ENCODE assay signal across 20 cellular contexts in the genomic region with DNA sequence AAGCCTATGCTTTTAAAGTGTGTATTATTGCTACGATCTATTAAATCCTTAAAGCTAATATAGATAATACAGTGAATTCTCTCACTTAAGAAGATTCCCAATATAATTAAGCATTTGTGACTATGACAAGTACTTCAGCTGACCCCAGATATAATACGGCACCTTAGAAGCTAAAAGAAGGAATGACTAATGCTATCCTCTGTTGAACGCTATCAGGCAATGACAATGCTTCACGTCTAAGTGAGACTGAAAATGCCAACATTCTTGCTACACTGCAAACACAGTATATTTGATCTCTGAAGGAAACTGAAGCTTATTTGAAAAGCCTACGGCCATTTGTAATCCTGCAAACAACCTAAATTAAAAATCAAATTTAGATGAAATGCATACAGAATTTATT.
"Had no signal": no experiment of that assay in that cellular context is flagged by ENCODE, and none has a peak within 500 bp of the region (broad histone marks: within the 10 kb centered on the region; RNA-seq: fewer than 3 reads in every experiment).

No MANE protein-coding gene starts in this region.

- H3K27me3 Mint-ChIP-seq: activated CD8-positive, alpha-beta T cell treated with anti-CD3 and anti-CD28 coated beads for 36 hours; activated naive CD8-positive, alpha-beta T cell treated with anti-CD3 and anti-CD28 coated beads for 36 hours; central memory CD8-positive, alpha-beta T cell; memory B cell; natural killer cell treated with Interleukin-12 subunit alpha and Interleukin-12 subunit beta and Interleukin-15 and Interleukin-18, amount 100 ng/mL, for 72 hours; progenitor cell of endocrine pancreas had no signal

- H3K4me3 Mint-ChIP-seq: activated CD8-positive, alpha-beta T cell treated with anti-CD3 and anti-CD28 coated beads for 36 hours; activated naive CD8-positive, alpha-beta T cell treated with anti-CD3 and anti-CD28 coated beads for 36 hours; activated T-cell treated with anti-CD3 and anti-CD28 coated beads, Interleukin-2, amount 50 U/mL, for 72 hours; central memory CD8-positive, alpha-beta T cell; memory B cell; natural killer cell treated with Interleukin-12 subunit alpha and Interleukin-12 subunit beta and Interleukin-15 and Interleukin-18, amount 100 ng/mL, for 72 hours had no signal

- H3K27ac Mint-ChIP-seq: activated CD8-positive, alpha-beta T cell treated with anti-CD3 and anti-CD28 coated beads for 36 hours; activated naive CD8-positive, alpha-beta T cell treated with anti-CD3 and anti-CD28 coated beads for 36 hours; activated T-cell treated with anti-CD3 and anti-CD28 coated beads, Interleukin-2, amount 50 U/mL, for 72 hours; memory B cell; natural killer cell treated with Interleukin-12 subunit alpha and Interleukin-12 subunit beta and Interleukin-15 and Interleukin-18, amount 100 ng/mL, for 72 hours; progenitor cell of endocrine pancreas had no signal

- H3K9me3 Mint-ChIP-seq: central memory CD8-positive, alpha-beta T cell had no signal

- DNase-seq: activated CD8-positive, alpha-beta memory T cell treated with anti-CD3 and anti-CD28 coated beads, Interleukin-2, amount 50 U/mL, for 4 hours; activated CD8-positive, alpha-beta T cell treated with anti-CD3 and anti-CD28 coated beads for 36 hours; activated gamma-delta T cell treated with Interleukin-2 at 50 U/mL for 16 hours; activated naive CD8-positive, alpha-beta T cell treated with anti-CD3 and anti-CD28 coated beads for 36 hours; activated T-cell treated with anti-CD3 and anti-CD28 coated beads, Interleukin-2, amount 50 U/mL, for 72 hours; aorta; effector memory CD4-positive, alpha-beta T cell; erythroblast; glutamatergic neuron; occipital lobe; sigmoid colon; stimulated activated CD4-positive, alpha-beta T cell treated with anti-CD3 and anti-CD28 coated beads, Interleukin-2, amount 100 ng/mL, for 48 hours; stimulated activated naive CD8-positive, alpha-beta T cell treated with anti-CD3 and anti-CD28 coated beads, Interleukin-15, Interleukin-2, amounts not matched to agents 100 U/mL and 50 U/mL, for 24 hours; SW 1271; T-helper 9 cell had no signal

- ATAC-seq: activated CD8-positive, alpha-beta T cell treated with anti-CD3 and anti-CD28 coated beads for 36 hours; activated T-cell treated with anti-CD3 and anti-CD28 coated beads, Interleukin-2, amount 50 U/mL, for 72 hours; left lobe of liver; natural killer cell treated with Interleukin-12 subunit alpha and Interleukin-12 subunit beta and Interleukin-15 and Interleukin-18, amount 100 ng/mL, for 72 hours; stimulated activated naive CD8-positive, alpha-beta T cell treated with anti-CD3 and anti-CD28 coated beads, Interleukin-15, Interleukin-2, amounts not matched to agents 100 U/mL and 50 U/mL, for 24 hours had no signal
